Comparison of ENCODE assay signal across 9 cellular contexts in the genomic region with DNA sequence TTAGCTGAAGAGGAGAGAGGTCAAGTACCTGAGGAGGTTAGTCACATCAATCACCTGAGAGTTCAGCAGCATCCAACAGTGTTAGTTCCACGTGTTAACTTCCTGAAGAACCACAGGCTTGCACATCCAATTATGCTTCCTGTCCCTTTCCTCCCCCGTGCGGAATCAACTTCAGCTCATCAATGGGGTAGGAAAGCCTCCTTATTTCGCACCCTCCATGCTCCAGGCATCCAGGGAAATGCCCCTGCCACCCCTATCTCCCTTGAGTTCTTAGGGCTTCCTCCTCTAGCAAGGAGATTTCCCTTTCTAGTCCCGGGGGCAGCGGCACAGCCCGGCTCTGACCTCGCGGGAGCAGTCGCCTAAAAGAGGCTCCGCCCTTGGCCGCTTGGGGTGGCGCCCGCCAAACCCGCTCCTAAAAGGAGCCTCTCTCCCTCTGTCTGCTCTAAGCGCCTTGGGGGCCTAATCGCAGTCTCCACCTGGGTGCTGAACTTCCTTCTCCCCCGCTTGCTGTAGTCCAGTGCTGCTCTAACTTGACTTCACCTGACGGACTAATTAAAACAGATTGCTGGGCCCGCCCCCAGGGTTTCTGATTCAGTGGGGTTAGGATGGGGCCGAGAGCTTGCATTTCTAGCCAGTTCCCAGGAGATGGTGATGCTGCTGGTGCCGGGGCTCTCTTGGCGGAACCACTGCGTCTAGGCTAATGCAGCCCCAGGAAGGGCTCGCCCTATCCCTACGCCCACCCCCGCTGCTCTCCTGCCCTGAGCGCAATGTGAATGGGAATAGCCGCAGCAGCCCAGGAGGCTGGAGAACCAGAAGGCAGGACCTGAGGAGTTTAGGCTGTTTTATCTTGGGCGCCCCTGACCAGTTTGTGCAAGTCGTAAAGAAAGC. TPM values are rescaled to one million over a fixed set of nuclear protein-coding genes. Genes with fewer than 3 reads are reported as not detected.
DNase-seq lines count a peak whose midpoint lies in the region; TF ChIP-seq lines count a peak whose summit lies in the region.
"Had no signal": no experiment of that assay in that cellular context is flagged by ENCODE, and none has a peak within 500 bp of the region (broad histone marks: within the 10 kb centered on the region; RNA-seq: fewer than 3 reads in every experiment).

No MANE protein-coding gene starts in this region.

- H3K4me1 ChIP-seq in ACC112 (ENCODE audit: control insufficient read depth, insufficient read depth, low read length, unreplicated experiment), result peaks cover 25% of the 10 kb centered on the region

- H3K27ac ChIP-seq in ACC112 (ENCODE audit: low read depth, low read length), result no peak overlapping the region
- H3K27ac ChIP-seq: HL-60 had no signal

- DNase-seq in M059J (ENCODE audit: low read depth) (peak; percentile 39), germinal center (ENCODE audit: low spot score) (peak; percentile 40), retina (peak; percentile 65), anterior cingulate cortex (lab: John Stamatoyannopoulos, UW) (no peak), NCI-H446 (lab: John Stamatoyannopoulos, UW) (no peak)
- DNase-seq in activated CD4-positive, alpha-beta T cell treated with anti-CD3 and anti-CD28 coated beads, Interleukin-2, amount 50 U/mL, for 48 hours, result peak; percentile 55 to 63

- peak overlapping the region; percentile 69 for H3K4me3 ChIP-seq in ACC112 (ENCODE audit: low read depth, low read length)

- TF ChIP-seq CTCF in GM12873 (IDR thresholded peaks at IDR 0.05; ENCODE audit: insufficient read depth, low read depth, low read length, missing control alignments), result peak; percentile 7

- peaks cover 6% of the 10 kb centered on the region for H3K79me2 ChIP-seq in ACC112 (ENCODE audit: control insufficient read depth, insufficient read depth, low read length, unreplicated experiment)

- peak overlapping the region; percentile 20 for H2AFZ ChIP-seq in ACC112 (ENCODE audit: low read length, unreplicated experiment)

- H3K36me3 ChIP-seq in ACC112 (ENCODE audit: insufficient read depth, low read length), result no peaks in the 10 kb centered on the region

- no peaks in the 10 kb centered on the region for H3K27me3 ChIP-seq in ACC112 (ENCODE audit: insufficient read depth, low read length)

RNA-seq across cellular contexts. Expression of a gene that starts 3.4 kb away (rescaled TPM):
- total RNA-seq in M059J (2014; rRNA removed; shearing (Covaris generic)), result 2.3 and 4.4 TPM in 2 replicates

RNA-seq across cellular contexts. Expression of a gene that starts 54.6 kb away (rescaled TPM):
- 105 and 108 TPM in 2 replicates for total RNA-seq in M059J (2014; rRNA removed; shearing (Covaris generic))

Comparison
In these comparisons a context has a peak if more than half of its experiments do, and no peak if none do; other contexts are left out.
1. DNase-seq: peak in M059J (single experiment), activated CD4-positive, alpha-beta T cell treated with anti-CD3 and anti-CD28 coated beads, Interleukin-2, amount 50 U/mL, for 48 hours (2 of 2), germinal center (single experiment) and retina (single experiment); none in anterior cingulate cortex (0 of 58) and NCI-H446 (0 of 2).